Comparison of ENCODE assay signal across 13 cellular contexts in the genomic region with DNA sequence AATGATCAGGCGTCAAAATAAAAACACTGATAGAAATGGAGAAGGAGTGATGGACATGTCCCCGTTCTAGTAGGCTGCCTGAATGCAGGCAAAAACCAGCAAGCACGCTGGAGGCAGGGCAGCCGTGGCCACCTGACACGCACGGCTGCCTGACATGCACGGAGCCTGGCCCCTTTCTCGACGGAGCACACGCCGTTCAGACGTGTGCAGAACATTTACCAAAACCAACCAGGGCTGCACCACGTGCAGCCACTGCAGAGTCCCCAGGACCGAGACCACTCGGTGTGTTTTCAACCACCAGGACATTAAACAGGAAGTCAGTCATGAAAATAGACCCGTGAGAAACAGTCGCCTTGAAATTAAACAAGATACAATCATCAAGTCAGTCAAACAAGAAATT.
DNase-seq lines count a peak whose midpoint lies in the region; ATAC-seq and TF ChIP-seq lines count a peak whose summit lies in the region.
"Had no signal": no experiment of that assay in that cellular context is flagged by ENCODE, and none has a peak within 500 bp of the region (broad histone marks: within the 10 kb centered on the region; RNA-seq: fewer than 3 reads in every experiment).

No MANE protein-coding gene starts in this region.

- H3F3A ChIP-seq in SK-N-SH (replicated peaks; ENCODE audit: insufficient read depth): no peaks in the 10 kb centered on the region

- H3K27me3 ChIP-seq in SK-N-SH (ENCODE audit: insufficient read depth) (no peaks in the 10 kb centered on the region), DND-41 (ENCODE audit: insufficient read depth, low read length, poor library complexity) (peaks cover 5% of the 10 kb centered on the region), uterus (no peaks in the 10 kb centered on the region)

- peak overlapping the region; percentile 1 for H3K27ac Mint-ChIP-seq in activated naive CD8-positive, alpha-beta T cell treated with anti-CD3 and anti-CD28 coated beads, Interleukin-2, amount 50 U/mL, for 24 hours
- H3K27ac Mint-ChIP-seq in natural killer cell treated with Interleukin-12 subunit alpha and Interleukin-12 subunit beta and Interleukin-15 and Interleukin-18, amount 100 ng/mL, for 72 hours: no peak overlapping the region
- H3K27ac Mint-ChIP-seq: dendritic cell treated with granulocyte-macrophage colony-stimulating factor and Interleukin-4, amounts not matched to agents 40 ng/mL and 50 ng/mL, for 4 days; nephron had no signal

- WGBS in SK-N-SH (ENCODE audit: low lambda C conversion rate): 43% methylated on average over 13 of the region's 17 CpGs

- H3K9ac ChIP-seq in SK-N-SH: no peak overlapping the region
- no peak overlapping the region; the same call in 1 of the 2 replicates for H3K9ac ChIP-seq in DND-41 (ENCODE audit: low read depth, low read length)

- CTCF ChIA-PET in SK-N-SH (lab: Yijun Ruan, JAX): no interaction called here

- H4K20me1 ChIP-seq in SK-N-SH (ENCODE audit: insufficient read depth) (no peaks in the 10 kb centered on the region), DND-41 (ENCODE audit: insufficient read depth, low read length) (no peaks in the 10 kb centered on the region)

- H3K4me1 Mint-ChIP-seq in activated naive CD8-positive, alpha-beta T cell treated with anti-CD3 and anti-CD28 coated beads, Interleukin-2, amount 50 U/mL, for 24 hours: peaks cover 11% of the 10 kb centered on the region
- H3K4me1 Mint-ChIP-seq in natural killer cell treated with Interleukin-12 subunit alpha and Interleukin-12 subunit beta and Interleukin-15 and Interleukin-18, amount 100 ng/mL, for 72 hours (ENCODE audit: low read depth in 2 of 2): peaks cover 8 to 13% of the 10 kb centered on the region in 2 donors

- H3K36me3 ChIP-seq in SK-N-SH (replicated peaks in 1 of 2; ENCODE audit: control insufficient read depth in 1 of 2, insufficient read depth in 2 of 2, low read length in 1 of 2) (no peaks in the 10 kb centered on the region), DND-41 (ENCODE audit: insufficient read depth, low read length) (no peaks in the 10 kb centered on the region), uterus (no peaks in the 10 kb centered on the region)
- H3K36me3 ChIP-seq: upper lobe of left lung had no signal

- H3K9me3 ChIP-seq in SK-N-SH: no peaks in the 10 kb centered on the region
- H3K9me3 ChIP-seq in DND-41 (ENCODE audit: insufficient read depth, low read length, severe bottlenecking): peaks cover 4% of the 10 kb centered on the region
- peaks cover 0 to 6% of the 10 kb centered on the region in 2 donors for H3K9me3 ChIP-seq in uterus

- peaks cover under 1% of the 10 kb centered on the region for H3K9me3 Mint-ChIP-seq in activated naive CD8-positive, alpha-beta T cell treated with anti-CD3 and anti-CD28 coated beads, Interleukin-2, amount 50 U/mL, for 24 hours
- H3K9me3 Mint-ChIP-seq in natural killer cell treated with Interleukin-12 subunit alpha and Interleukin-12 subunit beta and Interleukin-15 and Interleukin-18, amount 100 ng/mL, for 72 hours: no peaks in the 10 kb centered on the region

- TF ChIP-seq EP300 in SK-N-SH (IDR thresholded peaks at IDR 0.05; ENCODE audit: borderline replicate concordance in 1 of 2, low read depth in 1 of 2, low read length in 1 of 2): no peak

- peaks cover 3% of the 10 kb centered on the region for H3K27me3 Mint-ChIP-seq in activated naive CD8-positive, alpha-beta T cell treated with anti-CD3 and anti-CD28 coated beads, Interleukin-2, amount 50 U/mL, for 24 hours
- peaks cover 0 to 6% of the 10 kb centered on the region in 2 donors for H3K27me3 Mint-ChIP-seq in natural killer cell treated with Interleukin-12 subunit alpha and Interleukin-12 subunit beta and Interleukin-15 and Interleukin-18, amount 100 ng/mL, for 72 hours

- POLR2A ChIA-PET in SK-N-SH (lab: Yijun Ruan, JAX): no interaction called here

- no peak overlapping the region for H3K4me3 ChIP-seq in SK-N-SH (ENCODE audit: low read depth in 2 of 2, low read length in 1 of 2)
- no peak overlapping the region for H3K4me3 ChIP-seq in DND-41 (ENCODE audit: low read depth in 1 of 2, low read length in 2 of 2)
- H3K4me3 ChIP-seq in uterus: no peak overlapping the region
- H3K4me3 ChIP-seq: upper lobe of left lung had no signal

- peak; percentile 28 for DNase-seq in SK-N-SH
- DNase-seq in DND-41: peak; percentile 3
- no peak for DNase-seq in activated naive CD8-positive, alpha-beta T cell treated with anti-CD3 and anti-CD28 coated beads, Interleukin-2, amount 50 U/mL, for 24 hours
- no peak for DNase-seq in natural killer cell treated with Interleukin-12 subunit alpha and Interleukin-12 subunit beta and Interleukin-15 and Interleukin-18, amount 100 ng/mL, for 72 hours (ENCODE audit: low spot score)
- DNase-seq in uterus: no peak
- no peak for DNase-seq in NCI-H774 (lab: John Stamatoyannopoulos, UW)
- DNase-seq: KG1, NCI-H2171 treated with DMSO at 0.1 percent for 48 hours had no signal

- TF ChIP-seq RAD21 in SK-N-SH (IDR thresholded peaks at IDR 0.05; ENCODE audit: low read length): no peak

- H3K79me2 ChIP-seq in SK-N-SH (ENCODE audit: insufficient read depth): no peaks in the 10 kb centered on the region
- no peaks in the 10 kb centered on the region for H3K79me2 ChIP-seq in DND-41 (ENCODE audit: insufficient read depth, low read length)

- TF ChIP-seq CTCF in SK-N-SH (IDR thresholded peaks at IDR 0.05) (no peak), DND-41 (IDR thresholded peaks at IDR 0.05; ENCODE audit: borderline replicate concordance, extremely low read depth, low read length, poor library complexity, severe bottlenecking) (no peak), uterus (IDR thresholded peaks at IDR 0.05) (no peak)

- H2AFZ ChIP-seq in SK-N-SH (ENCODE audit: low read depth) (no peak overlapping the region), DND-41 (ENCODE audit: low read depth, low read length) (peak overlapping the region; percentile 49; the same call in 1 of the 2 replicates)

- ATAC-seq in SK-N-SH treated with all-trans-retinoic acid at 6 μM for 48 hours (no peak), DND-41 (ENCODE audit: insufficient read depth, low read depth) (peak; percentile 35; the same call in 1 of the 3 replicates), esophagus mucosa (no peak)
- ATAC-seq in activated naive CD8-positive, alpha-beta T cell treated with anti-CD3 and anti-CD28 coated beads, Interleukin-2, amount 50 U/mL, for 24 hours: no peak
- ATAC-seq in natural killer cell treated with Interleukin-12 subunit alpha and Interleukin-12 subunit beta and Interleukin-15 and Interleukin-18, amount 100 ng/mL, for 72 hours: no peak

- H3K9me2 ChIP-seq in SK-N-SH: no peaks in the 10 kb centered on the region

- no peak overlapping the region for H3K27ac ChIP-seq in SK-N-SH (ENCODE audit: low read depth in 2 of 2, low read length in 1 of 2)
- no peak overlapping the region for H3K27ac ChIP-seq in DND-41 (ENCODE audit: low read length)
- no peak overlapping the region for H3K27ac ChIP-seq in uterus
- H3K27ac ChIP-seq: upper lobe of left lung had no signal

- intact Hi-C loops in uterus (cut with DNase I; ENCODE audit: low total_unique reads): no loop called here

- no peak overlapping the region for H3K4me2 ChIP-seq in SK-N-SH
- H3K4me2 ChIP-seq in DND-41 (ENCODE audit: insufficient read depth, low read length): peak overlapping the region; percentile 41; the same call in 1 of the 2 replicates

- no peak for TF ChIP-seq POLR2A in uterus (IDR thresholded peaks at IDR 0.05)

- H3K4me3 Mint-ChIP-seq in activated naive CD8-positive, alpha-beta T cell treated with anti-CD3 and anti-CD28 coated beads, Interleukin-2, amount 50 U/mL, for 24 hours: peak overlapping the region; percentile 72
- H3K4me3 Mint-ChIP-seq in natural killer cell treated with Interleukin-12 subunit alpha and Interleukin-12 subunit beta and Interleukin-15 and Interleukin-18, amount 100 ng/mL, for 72 hours: peak overlapping the region; percentile 64
- H3K4me3 Mint-ChIP-seq: dendritic cell treated with granulocyte-macrophage colony-stimulating factor and Interleukin-4, amounts not matched to agents 40 ng/mL and 50 ng/mL, for 4 days; nephron had no signal

- H3K4me1 ChIP-seq in SK-N-SH (ENCODE audit: control insufficient read depth in 1 of 2, insufficient read depth in 2 of 2, low read depth in 1 of 2, low read length in 1 of 2) (peaks cover 0 to 3% of the 10 kb centered on the region in 2 experiments; a peak in 1 of 4 replicates), DND-41 (ENCODE audit: insufficient read depth, low read length) (peaks cover 18% of the 10 kb centered on the region), uterus (no peaks in the 10 kb centered on the region)

- H3K36me3 Mint-ChIP-seq in activated naive CD8-positive, alpha-beta T cell treated with anti-CD3 and anti-CD28 coated beads, Interleukin-2, amount 50 U/mL, for 24 hours (ENCODE audit: low read depth): no peaks in the 10 kb centered on the region
- H3K36me3 Mint-ChIP-seq in natural killer cell treated with Interleukin-12 subunit alpha and Interleukin-12 subunit beta and Interleukin-15 and Interleukin-18, amount 100 ng/mL, for 72 hours: no peaks in the 10 kb centered on the region

TF ChIP-seq in SK-N-SH, 30 proteins besides CTCF, POLR2A, EP300 and RAD21 (continues in another document):
- TF ChIP-seq MXI1 (IDR thresholded peaks at IDR 0.05; ENCODE audit: low read depth, low read length) (no peak), NFIC (IDR thresholded peaks at IDR 0.05; ENCODE audit: borderline replicate concordance) (no peak), EZH2phosphoT487 (IDR thresholded peaks at IDR 0.05; ENCODE audit: borderline replicate concordance, low read depth) (no peak)

TF ChIP-seq in SK-N-SH treated with all-trans-retinoic acid at 6 μM for 48 hours, 23 proteins besides CTCF, POLR2A, EP300 and RAD21 (continues in another document):
- TF ChIP-seq ARNTL (CRISPR knock-in tag; IDR thresholded peaks at IDR 0.05; ENCODE audit: borderline replicate concordance, low read depth) (no peak), ZNF8 (CRISPR knock-in tag; IDR thresholded peaks at IDR 0.05) (no peak), ZFP30 (CRISPR knock-in tag; IDR thresholded peaks at IDR 0.05) (no peak), BACH2 (CRISPR knock-in tag; IDR thresholded peaks at IDR 0.05; ENCODE audit: borderline replicate concordance) (no peak)
- TF ChIP-seq, protein P1, sequence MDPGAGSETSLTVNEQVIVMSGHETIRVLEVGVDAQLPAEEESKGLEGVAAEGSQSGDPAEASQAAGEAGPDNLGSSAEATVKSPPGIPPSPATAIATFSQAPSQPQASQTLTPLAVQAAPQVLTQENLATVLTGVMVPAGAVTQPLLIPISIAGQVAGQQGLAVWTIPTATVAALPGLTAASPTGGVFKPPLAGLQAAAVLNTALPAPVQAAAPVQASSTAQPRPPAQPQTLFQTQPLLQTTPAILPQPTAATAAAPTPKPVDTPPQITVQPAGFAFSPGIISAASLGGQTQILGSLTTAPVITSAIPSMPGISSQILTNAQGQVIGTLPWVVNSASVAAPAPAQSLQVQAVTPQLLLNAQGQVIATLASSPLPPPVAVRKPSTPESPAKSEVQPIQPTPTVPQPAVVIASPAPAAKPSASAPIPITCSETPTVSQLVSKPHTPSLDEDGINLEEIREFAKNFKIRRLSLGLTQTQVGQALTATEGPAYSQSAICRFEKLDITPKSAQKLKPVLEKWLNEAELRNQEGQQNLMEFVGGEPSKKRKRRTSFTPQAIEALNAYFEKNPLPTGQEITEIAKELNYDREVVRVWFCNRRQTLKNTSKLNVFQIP (CRISPR knock-in tag; IDR thresholded peaks at IDR 0.05; ENCODE audit: borderline replicate concordance, low read depth): no peak

Comparison
In these comparisons a context has a peak if more than half of its experiments do, and no peak if none do; other contexts are left out.
1. DNase-seq: peak in SK-N-SH (single experiment) and DND-41 (single experiment); none in activated naive CD8-positive, alpha-beta T cell treated with anti-CD3 and anti-CD28 coated beads, Interleukin-2, amount 50 U/mL, for 24 hours (single experiment), natural killer cell treated with Interleukin-12 subunit alpha and Interleukin-12 subunit beta and Interleukin-15 and Interleukin-18, amount 100 ng/mL, for 72 hours (single experiment), uterus (0 of 2) and NCI-H774 (single experiment).